Comparison of ENCODE assay signal across 10 cellular contexts in the genomic region with DNA sequence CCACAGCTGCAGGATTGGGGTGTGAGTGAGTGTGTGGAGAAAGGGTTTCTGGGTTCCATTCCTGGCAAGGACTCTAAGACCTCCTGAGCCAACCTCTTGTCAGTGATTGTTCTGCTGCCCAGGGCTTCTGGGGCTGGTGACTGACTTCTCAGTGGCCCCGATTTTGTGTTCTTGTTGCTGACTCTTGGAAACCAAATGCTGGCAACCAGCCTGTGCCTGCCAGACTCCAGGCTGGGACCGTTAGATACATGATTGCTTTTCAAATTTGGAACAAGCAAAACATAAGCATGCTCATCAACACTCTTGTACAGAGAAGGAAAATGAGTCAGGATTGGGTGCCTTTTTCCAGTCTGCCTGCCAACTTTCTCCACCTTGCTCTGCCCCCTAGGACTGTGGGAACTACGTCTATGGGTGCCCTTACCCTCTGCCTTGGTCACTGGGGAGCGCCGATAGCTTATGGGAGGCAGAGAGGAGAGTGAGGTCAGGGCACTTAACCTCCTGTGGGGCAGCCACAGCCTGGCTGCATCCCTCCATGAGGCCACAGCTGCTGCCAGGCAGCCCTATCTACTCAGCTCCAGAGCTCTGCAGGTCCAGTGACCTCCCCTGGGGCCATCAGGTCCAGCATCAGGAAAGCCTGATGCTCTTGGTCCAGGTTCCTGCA. TPM values are rescaled to one million over a fixed set of nuclear protein-coding genes. Genes with fewer than 3 reads are reported as not detected.
DNase-seq lines count a peak whose midpoint lies in the region; ATAC-seq lines count a peak whose summit lies in the region.
"Had no signal": no experiment of that assay in that cellular context is flagged by ENCODE, and none has a peak within 500 bp of the region (broad histone marks: within the 10 kb centered on the region; RNA-seq: fewer than 3 reads in every experiment).

No MANE protein-coding gene starts in this region.

- H3K27ac Mint-ChIP-seq in activated naive CD4-positive, alpha-beta T cell treated with anti-CD3 and anti-CD28 coated beads, Interleukin-2, amount 50 U/mL, for 24 hours: peak overlapping the region; percentile 75

- no peaks in the 10 kb centered on the region for H3K27me3 Mint-ChIP-seq in activated naive CD4-positive, alpha-beta T cell treated with anti-CD3 and anti-CD28 coated beads, Interleukin-2, amount 50 U/mL, for 24 hours

- intact Hi-C loops in aorta (cut with DNase I): no loop called here

- H3K27me3 ChIP-seq in muscle layer of duodenum (ENCODE audit: low read depth, low read length) (no peaks in the 10 kb centered on the region), aorta (ENCODE audit: control insufficient read depth in 1 of 2, insufficient read depth in 2 of 2, low read length in 1 of 2) (no peaks in the 10 kb centered on the region), HAP-1 (ENCODE audit: low read depth) (no peaks in the 10 kb centered on the region)
- H3K27me3 ChIP-seq: BE2C had no signal

- H3K4me1 ChIP-seq in muscle layer of duodenum (ENCODE audit: control insufficient read depth in 1 of 2, insufficient read depth in 2 of 2, low read length in 2 of 2) (peaks cover 0 to 22% of the 10 kb centered on the region in 2 donors), aorta (ENCODE audit: control insufficient read depth in 1 of 2, insufficient read depth in 2 of 2, low read length in 2 of 2) (no peaks in the 10 kb centered on the region), HAP-1 (peaks cover 12% of the 10 kb centered on the region)
- H3K4me1 ChIP-seq: BE2C had no signal

- 28 to 35% methylated on average over 5 of the region's 5 CpGs for WGBS in aorta, 2 donors

- H3K27ac ChIP-seq in muscle layer of duodenum (ENCODE audit: low read length) (peak overlapping the region; percentile 67), aorta (ENCODE audit: low read depth in 1 of 2, low read length in 2 of 2) (no peak overlapping the region)

- H3K9me3 ChIP-seq in muscle layer of duodenum (ENCODE audit: control insufficient read depth in 1 of 2, low read length in 2 of 2) (no peaks in the 10 kb centered on the region), aorta (ENCODE audit: control insufficient read depth, low read length) (no peaks in the 10 kb centered on the region), HAP-1 (0 out of 2 replicates have a peak, but pooled peaks cover 2% of the 10 kb centered on the region)
- H3K9me3 ChIP-seq: BE2C had no signal

- H3K36me3 ChIP-seq in muscle layer of duodenum (ENCODE audit: control insufficient read depth in 1 of 2, insufficient read depth in 2 of 2, low read length in 2 of 2) (no peaks in the 10 kb centered on the region), aorta (ENCODE audit: control insufficient read depth in 1 of 2, insufficient read depth in 2 of 2, low read length in 1 of 2) (no peaks in the 10 kb centered on the region), HAP-1 (replicated peaks) (no peaks in the 10 kb centered on the region)
- H3K36me3 ChIP-seq: BE2C had no signal

- H3K4me3 Mint-ChIP-seq in activated naive CD4-positive, alpha-beta T cell treated with anti-CD3 and anti-CD28 coated beads, Interleukin-2, amount 50 U/mL, for 24 hours: peak overlapping the region; percentile 53

- peak; percentile 58 for ATAC-seq in aorta (ENCODE audit: low FRiP score)
- no peak for ATAC-seq in GM18498 (IDR thresholded peaks at IDR 0.05; ENCODE audit: unreplicated experiment)

- no peaks in the 10 kb centered on the region for H3K9me3 Mint-ChIP-seq in activated naive CD4-positive, alpha-beta T cell treated with anti-CD3 and anti-CD28 coated beads, Interleukin-2, amount 50 U/mL, for 24 hours
- H3K9me3 Mint-ChIP-seq: naive B cell had no signal

- DNase-seq in activated naive CD4-positive, alpha-beta T cell treated with Interleukin-2 at 50 U/mL for 16 hours: no peak
- DNase-seq in dermis blood vessel endothelial cell (peak; percentile 24), aorta (peak in 1 of 2 donors; percentile 78), HAP-1 (ENCODE audit: low spot score in 2 of 2) (no peak), NCI-H1105 (lab: John Stamatoyannopoulos, UW) (no peak)
- DNase-seq: BE2C, naive B cell had no signal

- H3K4me3 ChIP-seq in muscle layer of duodenum (ENCODE audit: low read depth in 1 of 2, low read length in 2 of 2) (no peak overlapping the region), aorta (ENCODE audit: low read length in 2 of 2) (no peak overlapping the region), HAP-1 (no peak overlapping the region)

- no peaks in the 10 kb centered on the region for H3K36me3 Mint-ChIP-seq in activated naive CD4-positive, alpha-beta T cell treated with anti-CD3 and anti-CD28 coated beads, Interleukin-2, amount 50 U/mL, for 24 hours
- H3K36me3 Mint-ChIP-seq: naive B cell had no signal

- peaks cover 70% of the 10 kb centered on the region for H3K4me1 Mint-ChIP-seq in activated naive CD4-positive, alpha-beta T cell treated with anti-CD3 and anti-CD28 coated beads, Interleukin-2, amount 50 U/mL, for 24 hours

- in situ Hi-C loops in HAP-1 (cut with MboI; ENCODE audit: low sequenced_read_pairs): no loop called here

RNA-seq across cellular contexts. Expression of a gene that starts 39.3 kb away (rescaled TPM):
- total RNA-seq in dermis blood vessel endothelial cell (not detected in 2 replicates), aorta (not detected)
- polyA plus RNA-seq in aorta: 10 to 100 TPM in 1 of 2 donors, under 1 TPM in 1; 0.46 to 36.7 TPM
